13 cellular contexts compared by ENCODE assay signal in genomic region chr22:24583972-24584790, GRCh38. TPM values are rescaled to one million over a fixed set of nuclear protein-coding genes. Genes with fewer than 3 reads are reported as not detected.
DNase-seq lines count a peak whose midpoint lies in the region; ATAC-seq and TF ChIP-seq lines count a peak whose summit lies in the region.
"Had no signal": no experiment of that assay in that cellular context is flagged by ENCODE, and none has a peak within 500 bp of the region (broad histone marks: within the 10 kb centered on the region; RNA-seq: fewer than 3 reads in every experiment).

No MANE protein-coding gene starts in this region.

- DNase-seq in activated naive CD8-positive, alpha-beta T cell treated with anti-CD3 and anti-CD28 coated beads, Interleukin-2, amount 10 ng/mL, durations not matched to agents 7 days and 5 days = peak; percentile 23
- DNase-seq in activated naive CD8-positive, alpha-beta T cell treated with anti-CD3 and anti-CD28 coated beads for 36 hours = no peak
- DNase-seq in cardiac muscle cell (ENCODE audit: low read depth in 1 of 2, low spot score in 1 of 2) = no peak
- DNase-seq in neural crest cell (ENCODE audit: low read depth, low spot score) = no peak
- DNase-seq in uterus = no peak
- DNase-seq in cerebellar cortex (ENCODE audit: low spot score) = no peak
- no peak for DNase-seq in Caco-2
- DNase-seq: DMS53, hypothalamus, midbrain, NCI-H526 treated with DMSO at 0.1 percent for 48 hours had no signal

- peaks cover 3% of the 10 kb centered on the region for H3K4me1 Mint-ChIP-seq in activated naive CD8-positive, alpha-beta T cell treated with anti-CD3 and anti-CD28 coated beads, Interleukin-2, amount 10 ng/mL, durations not matched to agents 7 days and 5 days
- H3K4me1 Mint-ChIP-seq in activated naive CD8-positive, alpha-beta T cell treated with anti-CD3 and anti-CD28 coated beads for 36 hours = no peaks in the 10 kb centered on the region
- no peaks in the 10 kb centered on the region for H3K4me1 Mint-ChIP-seq in neural crest cell
- peaks cover 22% of the 10 kb centered on the region for H3K4me1 Mint-ChIP-seq in Caco-2 (ENCODE audit: low read depth, unreplicated experiment)

- POLR2A ChIA-PET in activated naive CD8-positive, alpha-beta T cell treated with anti-CD3 and anti-CD28 coated beads, Interleukin-2, amount 10 ng/mL, durations not matched to agents 7 days and 5 days (lab: Charles Lee) = no interaction called here
- POLR2A ChIA-PET in Caco-2 (lab: Charles Lee) = no interaction called here

- H3K4me3 Mint-ChIP-seq in activated naive CD8-positive, alpha-beta T cell treated with anti-CD3 and anti-CD28 coated beads, Interleukin-2, amount 10 ng/mL, durations not matched to agents 7 days and 5 days = no peak overlapping the region
- no peak overlapping the region for H3K4me3 Mint-ChIP-seq in activated naive CD8-positive, alpha-beta T cell treated with anti-CD3 and anti-CD28 coated beads for 36 hours
- H3K4me3 Mint-ChIP-seq in neural crest cell (no peak overlapping the region), Caco-2 (ENCODE audit: unreplicated experiment) (no peak overlapping the region)

- CTCF ChIA-PET in Caco-2 (lab: Charles Lee) = interaction anchor here (1.2 kb wide), 1 partner anchor 9 kb away, joined by 3 read pairs; no protein-coding TSS in a partner anchor

- BruUV-seq in Caco-2 (replicated peaks; lab: Mats Ljungman, UMichigan) = no TSS peak

- H3K27ac Mint-ChIP-seq in activated naive CD8-positive, alpha-beta T cell treated with anti-CD3 and anti-CD28 coated beads, Interleukin-2, amount 10 ng/mL, durations not matched to agents 7 days and 5 days = peak overlapping the region; percentile 44
- H3K27ac Mint-ChIP-seq in activated naive CD8-positive, alpha-beta T cell treated with anti-CD3 and anti-CD28 coated beads for 36 hours = no peak overlapping the region
- H3K27ac Mint-ChIP-seq in neural crest cell (ENCODE audit: unreplicated experiment) (peak overlapping the region; percentile 78), Caco-2 (ENCODE audit: unreplicated experiment) (no peak overlapping the region)

- TF ChIP-seq CTCF in cardiac muscle cell (IDR thresholded peaks at IDR 0.05; ENCODE audit: low read depth, low read length) (no peak), neural crest cell (conservative IDR thresholded peaks at IDR 0.05) (no peak), uterus (IDR thresholded peaks at IDR 0.05) (no peak), Caco-2 (IDR thresholded peaks at IDR 0.05; ENCODE audit: insufficient read depth in 1 of 2, low read depth in 1 of 2, low read length in 1 of 2, severe bottlenecking in 1 of 2, unreplicated experiment in 1 of 2) (no peak)

- no peak overlapping the region for H3K4me3 ChIP-seq in cardiac muscle cell
- H3K4me3 ChIP-seq in uterus = peak overlapping the region in 1 of 2 donors; percentile 12
- no peak overlapping the region for H3K4me3 ChIP-seq in Caco-2 (ENCODE audit: low read depth, low read length)
- H3K4me3 ChIP-seq: GM12878 had no signal

- no peaks in the 10 kb centered on the region for H3K27me3 Mint-ChIP-seq in activated naive CD8-positive, alpha-beta T cell treated with anti-CD3 and anti-CD28 coated beads, Interleukin-2, amount 10 ng/mL, durations not matched to agents 7 days and 5 days
- H3K27me3 Mint-ChIP-seq in activated naive CD8-positive, alpha-beta T cell treated with anti-CD3 and anti-CD28 coated beads for 36 hours = no peaks in the 10 kb centered on the region
- no peaks in the 10 kb centered on the region for H3K27me3 Mint-ChIP-seq in neural crest cell (ENCODE audit: low read depth)
- H3K27me3 Mint-ChIP-seq in Caco-2 (ENCODE audit: insufficient read depth, unreplicated experiment) = no peaks in the 10 kb centered on the region

- H3K9me3 ChIP-seq in cardiac muscle cell (ENCODE audit: low read depth) (no peaks in the 10 kb centered on the region), uterus (no peaks in the 10 kb centered on the region), Caco-2 (no peaks in the 10 kb centered on the region)

- H3K9me3 Mint-ChIP-seq in activated naive CD8-positive, alpha-beta T cell treated with anti-CD3 and anti-CD28 coated beads, Interleukin-2, amount 10 ng/mL, durations not matched to agents 7 days and 5 days = no peaks in the 10 kb centered on the region
- H3K9me3 Mint-ChIP-seq in activated naive CD8-positive, alpha-beta T cell treated with anti-CD3 and anti-CD28 coated beads for 36 hours = no peaks in the 10 kb centered on the region
- H3K9me3 Mint-ChIP-seq in neural crest cell = no peaks in the 10 kb centered on the region
- no peaks in the 10 kb centered on the region for H3K9me3 Mint-ChIP-seq in Caco-2 (ENCODE audit: unreplicated experiment)

- H3K27ac ChIP-seq in cardiac muscle cell (peak overlapping the region; percentile 89), uterus (peak overlapping the region; percentile 20 to 75)

- peaks cover 2% of the 10 kb centered on the region for H3K36me3 Mint-ChIP-seq in activated naive CD8-positive, alpha-beta T cell treated with anti-CD3 and anti-CD28 coated beads, Interleukin-2, amount 10 ng/mL, durations not matched to agents 7 days and 5 days
- no peaks in the 10 kb centered on the region for H3K36me3 Mint-ChIP-seq in activated naive CD8-positive, alpha-beta T cell treated with anti-CD3 and anti-CD28 coated beads for 36 hours
- H3K36me3 Mint-ChIP-seq in neural crest cell (ENCODE audit: low read depth) (no peaks in the 10 kb centered on the region), Caco-2 (ENCODE audit: insufficient read depth, unreplicated experiment) (peaks cover 24% of the 10 kb centered on the region)

- intact Hi-C loops in uterus (cut with DNase I; ENCODE audit: low total_unique reads) (no loop called here), Caco-2 (cut with micrococcal nuclease; ENCODE audit: unreplicated experiment) (no loop called here)

- TF ChIP-seq POLR2A in uterus (IDR thresholded peaks at IDR 0.05) = no peak

- H3K4me1 ChIP-seq in cardiac muscle cell (ENCODE audit: low read depth) (peaks cover 15% of the 10 kb centered on the region), uterus (no peaks in the 10 kb centered on the region), Caco-2 (peaks cover 15% of the 10 kb centered on the region)

- H3K36me3 ChIP-seq in cardiac muscle cell = peaks cover 11% of the 10 kb centered on the region
- no peaks in the 10 kb centered on the region for H3K36me3 ChIP-seq in uterus
- H3K36me3 ChIP-seq in Caco-2 (ENCODE audit: control insufficient read depth, insufficient read depth, low read length) = no peaks in the 10 kb centered on the region; the same call in 1 of the 2 replicates

- H3K27me3 ChIP-seq in cardiac muscle cell (no peaks in the 10 kb centered on the region), uterus (no peaks in the 10 kb centered on the region), Caco-2 (replicated peaks; ENCODE audit: control insufficient read depth, insufficient read depth, low read length) (no peaks in the 10 kb centered on the region)

- ATAC-seq in activated naive CD8-positive, alpha-beta T cell treated with anti-CD3 and anti-CD28 coated beads, Interleukin-2, amount 10 ng/mL, durations not matched to agents 7 days and 5 days (ENCODE audit: low read depth) = no peak
- ATAC-seq in HG02763 (IDR thresholded peaks at IDR 0.05; ENCODE audit: unreplicated experiment) = no peak
- ATAC-seq: GM12878 had no signal

RNA-seq across cellular contexts. Expression of gene LRRC75B, which starts 8.7 kb away (rescaled TPM):
- 1 to 10 TPM; 2.2 to 3.2 TPM for total RNA-seq in activated naive CD8-positive, alpha-beta T cell treated with anti-CD3 and anti-CD28 coated beads, Interleukin-2, amount 10 ng/mL, durations not matched to agents 7 days and 5 days
- total RNA-seq in activated naive CD8-positive, alpha-beta T cell treated with anti-CD3 and anti-CD28 coated beads for 36 hours = 1 to 10 TPM in 1 of 2 experiments, under 1 TPM in 1; 0.91 to 1.1 TPM
- total RNA-seq in cardiac muscle cell (33.0 and 42.4 TPM in 2 replicates), neural crest cell (15.4 and 16.7 TPM in 2 replicates), uterus (10 to 100 TPM in 2 of 4 donors, 1 to 10 TPM in 1, under 1 TPM in 1; 0.88 to 16.2 (median 8.2) TPM), Caco-2 (2022) (18.6 and 20.4 TPM in 2 replicates)
- polyA plus RNA-seq in cardiac muscle cell = 48.4 and 58.5 TPM in 2 replicates

RNA-seq across cellular contexts. Expression of gene GGT1, which starts 18.8 kb away (rescaled TPM):
- total RNA-seq in activated naive CD8-positive, alpha-beta T cell treated with anti-CD3 and anti-CD28 coated beads, Interleukin-2, amount 10 ng/mL, durations not matched to agents 7 days and 5 days = 10 to 100 TPM; 25.4 to 25.7 TPM
- total RNA-seq in activated naive CD8-positive, alpha-beta T cell treated with anti-CD3 and anti-CD28 coated beads for 36 hours = 10 to 100 TPM; 11.1 to 12.3 TPM
- total RNA-seq in cardiac muscle cell (12.0 and 20.4 TPM in 2 replicates), neural crest cell (1.4 and 3.3 TPM in 2 replicates), uterus (1 to 10 TPM in 2 of 4 donors, not detected in 2; 4.1 to 9.6 TPM), Caco-2 (2022) (9.4 and 12.4 TPM in 2 replicates)
- polyA plus RNA-seq in cardiac muscle cell = 17.2 and 24.1 TPM in 2 replicates

RNA-seq across cellular contexts. Expression of gene SNRPD3, which starts 28.4 kb away (rescaled TPM):
- total RNA-seq in activated naive CD8-positive, alpha-beta T cell treated with anti-CD3 and anti-CD28 coated beads, Interleukin-2, amount 10 ng/mL, durations not matched to agents 7 days and 5 days = 100 to 1,000 TPM; 108 to 110 TPM
- 100 to 1,000 TPM; 221 to 222 TPM for total RNA-seq in activated naive CD8-positive, alpha-beta T cell treated with anti-CD3 and anti-CD28 coated beads for 36 hours
- total RNA-seq in cardiac muscle cell (222 and 290 TPM in 2 replicates), neural crest cell (151 and 159 TPM in 2 replicates), uterus (100 to 1,000 TPM in 2 of 4 donors, 10 to 100 TPM in 2; 42.6 to 189 (median 85.1) TPM), Caco-2 (2022) (202 and 217 TPM in 2 replicates)
- polyA plus RNA-seq in cardiac muscle cell = 119 and 125 TPM in 2 replicates

RNA-seq across cellular contexts. Expression of gene GUCD1, which starts 29.2 kb away (rescaled TPM):
- 100 to 1,000 TPM; 103 to 104 TPM for total RNA-seq in activated naive CD8-positive, alpha-beta T cell treated with anti-CD3 and anti-CD28 coated beads, Interleukin-2, amount 10 ng/mL, durations not matched to agents 7 days and 5 days
- 100 to 1,000 TPM; 127 to 145 TPM for total RNA-seq in activated naive CD8-positive, alpha-beta T cell treated with anti-CD3 and anti-CD28 coated beads for 36 hours
- total RNA-seq in cardiac muscle cell (73.9 and 106 TPM in 2 replicates), neural crest cell (94.9 and 103 TPM in 2 replicates), uterus (10 to 100 TPM; 26.4 to 68.2 (median 44.9) TPM), Caco-2 (2022) (120 and 127 TPM in 2 replicates)
- polyA plus RNA-seq in cardiac muscle cell = 68.8 and 69.8 TPM in 2 replicates

Comparison
In these comparisons a context has a peak if more than half of its experiments do, and no peak if none do; other contexts are left out.
1. H3K27ac Mint-ChIP-seq: peak in activated naive CD8-positive, alpha-beta T cell treated with anti-CD3 and anti-CD28 coated beads, Interleukin-2, amount 10 ng/mL, durations not matched to agents 7 days and 5 days (single experiment) and neural crest cell (single experiment); none in activated naive CD8-positive, alpha-beta T cell treated with anti-CD3 and anti-CD28 coated beads for 36 hours (single experiment) and Caco-2 (single experiment).